In genomic region chr17:76140661-76141211, GRCh38 we compare ENCODE assay signal across 8 cellular contexts. TPM values are rescaled to one million over a fixed set of nuclear protein-coding genes. Genes with fewer than 3 reads are reported as not detected.
A peak's percentile ranks its signal among the peaks of the same experiment; 100 is the strongest.
DNase-seq lines count a peak whose midpoint lies in the region; ATAC-seq and TF ChIP-seq lines count a peak whose summit lies in the region.

No MANE protein-coding gene starts in this region.

- H3K27me3 Mint-ChIP-seq in chondrocyte (ENCODE audit: low read depth) (peaks cover 12% of the 10 kb centered on the region), nephron progenitor cell (ENCODE audit: low read depth, poor library complexity) (peaks cover 94% of the 10 kb centered on the region)

- H3K36me3 ChIP-seq in BE2C (no peaks in the 10 kb centered on the region), HUES6 (ENCODE audit: control insufficient read depth, insufficient read depth, low read length) (no peaks in the 10 kb centered on the region)

- DNase-seq in BE2C (no peak), chondrocyte (ENCODE audit: low spot score) (no peak), nephron progenitor cell (no peak), substantia nigra (lab: John Stamatoyannopoulos, UW) (no peak), HCEC 1CT (no peak), NCI-H1417 (lab: John Stamatoyannopoulos, UW) (no peak)

- H3K36me3 Mint-ChIP-seq in chondrocyte (ENCODE audit: low read depth) (no peaks in the 10 kb centered on the region), nephron progenitor cell (ENCODE audit: low read depth) (no peaks in the 10 kb centered on the region)

- H3K27me3 ChIP-seq in BE2C = peaks cover 3% of the 10 kb centered on the region; the same call in 1 of the 2 replicates
- peaks cover 97% of the 10 kb centered on the region for H3K27me3 ChIP-seq in HUES6 (ENCODE audit: control insufficient read depth, insufficient read depth, low read length)

- no peaks in the 10 kb centered on the region for H3K9me3 Mint-ChIP-seq in chondrocyte (ENCODE audit: low read depth)
- H3K9me3 Mint-ChIP-seq in nephron progenitor cell = no peaks in the 10 kb centered on the region

- no peak for ATAC-seq in GM18909 (IDR thresholded peaks at IDR 0.05; ENCODE audit: poor library complexity, unreplicated experiment)

- peak overlapping the region; percentile 57 for H3K4me3 ChIP-seq in BE2C (ENCODE audit: low read depth, low read length)
- H3K4me3 ChIP-seq in HUES6 (ENCODE audit: low read depth, low read length) = peak overlapping the region; percentile 77

- H3K4me1 ChIP-seq in BE2C (peaks cover 5% of the 10 kb centered on the region; the same call in 1 of the 2 replicates), HUES6 (ENCODE audit: control insufficient read depth, insufficient read depth, low read length) (peaks cover 77% of the 10 kb centered on the region)

- peaks cover 21% of the 10 kb centered on the region for H3K4me1 Mint-ChIP-seq in chondrocyte (ENCODE audit: low read depth)
- H3K4me1 Mint-ChIP-seq in nephron progenitor cell = peaks cover 62% of the 10 kb centered on the region

- H3K27ac ChIP-seq in HUES6 (ENCODE audit: low read depth, low read length) (no peak overlapping the region), substantia nigra (ENCODE audit: low read depth, low read length, poor library complexity, severe bottlenecking) (no peak overlapping the region)

- H3K9me3 ChIP-seq in BE2C (no peaks in the 10 kb centered on the region), HUES6 (ENCODE audit: control insufficient read depth, insufficient read depth, low read depth, low read length) (no peaks in the 10 kb centered on the region)

- peak overlapping the region; percentile 71 for H3K4me3 Mint-ChIP-seq in chondrocyte (ENCODE audit: unreplicated experiment)
- peak overlapping the region; percentile 30 for H3K4me3 Mint-ChIP-seq in nephron progenitor cell

- TF ChIP-seq CTCF in BE2C (IDR thresholded peaks at IDR 0.05; ENCODE audit: low read depth, low read length) (no peak), chondrocyte (IDR thresholded peaks at IDR 0.05) (no peak), nephron progenitor cell (IDR thresholded peaks at IDR 0.05) (no peak)

- H3K9ac ChIP-seq in HUES6 (ENCODE audit: low read length) = no peak overlapping the region

- H3K27ac Mint-ChIP-seq in chondrocyte (ENCODE audit: unreplicated experiment) (no peak overlapping the region), nephron progenitor cell (no peak overlapping the region)

RNA-seq across cellular contexts. Expression of gene FOXJ1, which starts 0.3 kb away (rescaled TPM):
- polyA plus RNA-seq in BE2C (2012; ENCODE audit: insufficient read depth, insufficient read length, low read depth) = not detected
- total RNA-seq in chondrocyte = 0.12 TPM in 1 of 3 replicates, not detected in the others

RNA-seq across cellular contexts. Expression of gene EXOC7, which starts 37.1 kb away (rescaled TPM):
- 46.4 TPM for polyA plus RNA-seq in BE2C (2012; ENCODE audit: insufficient read depth, insufficient read length, low read depth)
- 129 to 180 TPM (median 131 TPM) in 3 replicates for total RNA-seq in chondrocyte
